Comparison of ENCODE assay signal across 21 cellular contexts in the genomic region with DNA sequence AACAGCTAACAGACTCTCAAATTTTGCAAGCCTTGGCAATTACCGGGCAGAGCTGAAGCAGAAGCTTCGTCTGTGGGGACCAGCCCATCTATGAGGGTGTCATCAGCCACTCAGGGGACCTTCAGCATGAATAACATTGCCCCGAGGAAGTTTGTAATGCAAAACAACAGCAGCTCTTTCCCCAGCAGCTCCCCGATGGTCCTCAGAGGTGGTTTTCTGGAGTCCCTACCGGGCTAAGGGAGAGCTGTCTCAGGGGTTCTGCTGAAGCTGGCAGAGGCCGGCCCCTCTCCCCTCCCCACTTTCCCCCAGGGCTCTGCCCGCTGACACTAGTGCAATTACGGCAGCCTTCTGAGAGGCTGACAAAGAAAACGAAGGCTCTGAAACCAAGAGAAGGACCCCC.
A peak's percentile ranks its signal among the peaks of the same experiment; 100 is the strongest.
DNase-seq lines count a peak whose midpoint lies in the region; ATAC-seq, FAIRE-seq and TF ChIP-seq lines count a peak whose summit lies in the region.
"Had no signal": no experiment of that assay in that cellular context is flagged by ENCODE, and none has a peak within 500 bp of the region (broad histone marks: within the 10 kb centered on the region; RNA-seq: fewer than 3 reads in every experiment).

No MANE protein-coding gene starts in this region.

- no peak overlapping the region for H3K4me2 ChIP-seq in neuronal stem cell (ENCODE audit: insufficient read depth, low read length, poor library complexity, severe bottlenecking)

- no peak overlapping the region for H3K23ac ChIP-seq in neuronal stem cell (ENCODE audit: low read depth, low read length, poor library complexity)

- no peak for TF ChIP-seq POLR2A in GM12891 (IDR thresholded peaks at IDR 0.05; ENCODE audit: low read depth, low read length)

- H3K79me1 ChIP-seq in neuronal stem cell (ENCODE audit: low read depth, low read length), result no peaks in the 10 kb centered on the region

- H3K36me3 ChIP-seq in HEK293 (ENCODE audit: control insufficient read depth in 2 of 2, insufficient read depth in 1 of 2, low read length in 2 of 2), result no peaks in the 10 kb centered on the region
- no peaks in the 10 kb centered on the region for H3K36me3 ChIP-seq in neuronal stem cell (replicated peaks in 1 of 2; ENCODE audit: control insufficient read depth in 2 of 2, insufficient read depth in 2 of 2, low read length in 2 of 2)
- H3K36me3 ChIP-seq: lower lobe of right lung, SJCRH30, tibial nerve had no signal

- no peak overlapping the region for H2BK12ac ChIP-seq in neuronal stem cell (ENCODE audit: low read length)

- H3K18ac ChIP-seq in neuronal stem cell (ENCODE audit: low read length), result no peak overlapping the region

- ATAC-seq in GM18870 (IDR thresholded peaks at IDR 0.05; ENCODE audit: unreplicated experiment), result no peak
- ATAC-seq: foreskin keratinocyte, lower lobe of right lung had no signal

- POLR2A ChIA-PET in HEK293 (lab: Yijun Ruan, JAX), result interaction anchor here (0.9 to 1.9 kb wide), 3 partner anchors 98 to 102 kb away, joined by 3 to 7 read pairs (median 4); a partner anchor contains a TSS

- WGBS in neuronal stem cell (ENCODE audit: extremely low coverage in 2 of 2, insufficient read length in 2 of 2, insufficient replicate concordance in 1 of 2), 2 donors, result no CpG with 5 or more reads among the region's 9 CpGs

- peaks cover 46% of the 10 kb centered on the region for H3K4me1 ChIP-seq in HEK293 (ENCODE audit: control insufficient read depth, insufficient read depth, low read length)
- H3K4me1 ChIP-seq in neuronal stem cell (ENCODE audit: control insufficient read depth in 2 of 2, insufficient read depth in 1 of 2, low read depth in 1 of 2, low read length in 2 of 2), result peaks cover 0 to 32% of the 10 kb centered on the region in 2 donors

- peak overlapping the region; percentile 64 for H2BK15ac ChIP-seq in neuronal stem cell (ENCODE audit: low read length)

- H4K8ac ChIP-seq in neuronal stem cell (ENCODE audit: low read depth, low read length), result no peak overlapping the region

- DNase-seq in EH (ENCODE audit: low read depth) (peak; percentile 26), SK-N-DZ (ENCODE audit: low spot score) (peak; percentile 49), neuronal stem cell (ENCODE audit: low spot score) (no peak), DMS114 treated with DMSO at 0.1 percent for 48 hours (lab: John Stamatoyannopoulos, UW; ENCODE audit: unreplicated experiment) (no peak), GM12891 (ENCODE audit: insufficient read length, low spot score) (no peak)
- DNase-seq: activated CD4-positive, alpha-beta memory T cell treated with anti-CD3 and anti-CD28 coated beads for 36 hours; activated naive CD4-positive, alpha-beta T cell treated with Interleukin-2 at 50 U/mL for 16 hours; AML-193; caudate nucleus; foreskin keratinocyte; KG1; lower lobe of right lung; NCI-H187; SJCRH30; small intestine; stimulated activated CD4-positive, alpha-beta T cell treated with anti-CD3 and anti-CD28 coated beads, Interleukin-4, amount 100 ng/mL, for 24 hours had no signal

- no peak overlapping the region for H3K14ac ChIP-seq in neuronal stem cell (ENCODE audit: low read length)

- peaks cover 0 to 19% (median 1%) of the 10 kb centered on the region in 3 experiments for H3K27me3 ChIP-seq in neuronal stem cell (ENCODE audit: control insufficient read depth in 3 of 3, insufficient read depth in 3 of 3, low read depth in 1 of 3, low read length in 3 of 3)
- H3K27me3 ChIP-seq: dorsolateral prefrontal cortex, tibial nerve had no signal

- no peak overlapping the region for H4K91ac ChIP-seq in neuronal stem cell (ENCODE audit: low read depth, low read length, poor library complexity)

- TF ChIP-seq CTCF in HEK293 (tag by site-specific recombination; IDR thresholded peaks at IDR 0.05), result no peak

- H2AK5ac ChIP-seq in neuronal stem cell (ENCODE audit: low read depth, low read length), result peak overlapping the region; percentile 35

- no peak overlapping the region for H2BK120ac ChIP-seq in neuronal stem cell (ENCODE audit: low read depth, low read length)

- no peak for FAIRE-seq in GM12891 (lab: Jason Lieb, UNC)
- FAIRE-seq: H1, small intestine had no signal

- CTCF ChIA-PET in HEK293 (lab: Yijun Ruan, JAX), result interaction anchor here (0.7 to 2.3 kb wide), 2 partner anchors 15 to 18 kb away, joined by 4 to 7 read pairs; no protein-coding TSS in a partner anchor

- H3K9me3 ChIP-seq in HEK293 (ENCODE audit: control insufficient read depth, insufficient read depth, low read depth, low read length) (no peaks in the 10 kb centered on the region), neuronal stem cell (replicated peaks in 1 of 2; ENCODE audit: control insufficient read depth in 2 of 2, insufficient read depth in 1 of 2, low read depth in 1 of 2, low read length in 2 of 2) (no peaks in the 10 kb centered on the region)
- H3K9me3 ChIP-seq: lower lobe of right lung, SJCRH30, tibial nerve had no signal

- H3K27ac ChIP-seq in HEK293 (ENCODE audit: extremely low read depth, low read depth, low read length) (peak overlapping the region; percentile 54; the same call in 1 of the 2 replicates), neuronal stem cell (replicated peaks; ENCODE audit: low read length) (no peak overlapping the region)
- H3K27ac ChIP-seq: lower lobe of right lung, SJCRH30, tibial nerve had no signal

- H3K4me3 ChIP-seq in HEK293 (ENCODE audit: low read depth, low read length) (no peak overlapping the region), neuronal stem cell (ENCODE audit: low read length in 2 of 2) (no peak overlapping the region)
- H3K4me3 ChIP-seq: dorsolateral prefrontal cortex, lower lobe of right lung, SJCRH30, tibial nerve had no signal

- no peak overlapping the region for H3K9ac ChIP-seq in neuronal stem cell (ENCODE audit: low read depth, low read length, poor library complexity)

- no peak overlapping the region for H3K4ac ChIP-seq in neuronal stem cell (ENCODE audit: low read length)

- H2BK5ac ChIP-seq in neuronal stem cell (ENCODE audit: low read length), result no peak overlapping the region

- no peak overlapping the region for H2AFZ ChIP-seq in neuronal stem cell (ENCODE audit: low read length)

TF ChIP-seq in HEK293, 187 proteins besides CTCF, POLR2A, EP300 and RAD21 (continues in another document):
- no peak for TF ChIP-seq ZNF747 (tag by site-specific recombination; IDR thresholded peaks at IDR 0.05)
- TF ChIP-seq ZNF830 (tag by site-specific recombination; IDR thresholded peaks at IDR 0.05; ENCODE audit: low read depth), result no peak
- TF ChIP-seq HOXA7 (CRISPR knock-in tag; IDR thresholded peaks at IDR 0.05; ENCODE audit: borderline replicate concordance), result no peak
- TF ChIP-seq ZNF184 (tag by site-specific recombination; IDR thresholded peaks at IDR 0.05), result no peak
- no peak for TF ChIP-seq HOXD13 (CRISPR knock-in tag; IDR thresholded peaks at IDR 0.05; ENCODE audit: borderline replicate concordance)
- no peak for TF ChIP-seq ZNF423 (tag by site-specific recombination; IDR thresholded peaks at IDR 0.05)
- no peak for TF ChIP-seq ZNF530 (tag by site-specific recombination; IDR thresholded peaks at IDR 0.05; ENCODE audit: low read depth)
- no peak for TF ChIP-seq ZNF514 (tag by site-specific recombination; IDR thresholded peaks at IDR 0.05)
- TF ChIP-seq, protein P1, sequence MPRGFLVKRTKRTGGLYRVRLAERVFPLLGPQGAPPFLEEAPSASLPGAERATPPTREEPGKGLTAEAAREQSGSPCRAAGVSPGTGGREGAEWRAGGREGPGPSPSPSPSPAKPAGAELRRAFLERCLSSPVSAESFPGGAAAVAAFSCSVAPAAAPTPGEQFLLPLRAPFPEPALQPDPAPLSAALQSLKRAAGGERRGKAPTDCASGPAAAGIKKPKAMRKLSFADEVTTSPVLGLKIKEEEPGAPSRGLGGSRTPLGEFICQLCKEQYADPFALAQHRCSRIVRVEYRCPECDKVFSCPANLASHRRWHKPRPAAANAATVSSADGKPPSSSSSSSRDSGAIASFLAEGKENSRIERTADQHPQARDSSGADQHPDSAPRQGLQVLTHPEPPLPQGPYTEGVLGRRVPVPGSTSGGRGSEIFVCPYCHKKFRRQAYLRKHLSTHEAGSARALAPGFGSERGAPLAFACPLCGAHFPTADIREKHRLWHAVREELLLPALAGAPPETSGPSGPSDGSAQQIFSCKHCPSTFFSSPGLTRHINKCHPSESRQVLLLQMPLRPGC (tag by site-specific recombination; IDR thresholded peaks at IDR 0.05), result no peak
- TF ChIP-seq ZNF777 (tag by site-specific recombination; IDR thresholded peaks at IDR 0.05; ENCODE audit: borderline replicate concordance), result no peak

TF ChIP-seq in GM12891, 5 proteins besides CTCF, POLR2A, EP300 and RAD21:
- TF ChIP-seq PAX5 (IDR thresholded peaks at IDR 0.05; ENCODE audit: insufficient read depth, low read length, severe bottlenecking), result no peak
- no peak for TF ChIP-seq SPI1 (IDR thresholded peaks at IDR 0.05; ENCODE audit: low read depth, low read length)
- TF ChIP-seq POLR2AphosphoS5 (IDR thresholded peaks at IDR 0.05; ENCODE audit: low read depth, low read length), result no peak
- TF ChIP-seq POU2F2 (IDR thresholded peaks at IDR 0.05; ENCODE audit: low read depth, low read length), result no peak
- no peak for TF ChIP-seq TAF1 (IDR thresholded peaks at IDR 0.05; ENCODE audit: low read depth, low read length)

Comparison
In these comparisons a context has a peak if more than half of its experiments do, and no peak if none do; other contexts are left out.
1. DNase-seq: peak in EH (single experiment) and SK-N-DZ (single experiment); none in neuronal stem cell (single experiment), DMS114 treated with DMSO at 0.1 percent for 48 hours (single experiment) and GM12891 (single experiment).